1 cellular context compared by ENCODE assay signal in genomic region chr1:59556802-59557548, GRCh38.
TF ChIP-seq lines count a peak whose summit lies in the region.

No MANE protein-coding gene starts in this region.

TF ChIP-seq in IMR-90, 13 proteins besides CTCF, POLR2A, EP300 and RAD21 (continued from another document):
- TF ChIP-seq MAZ (IDR thresholded peaks at IDR 0.05; ENCODE audit: borderline replicate concordance, low read depth, low read length) (no peak), CHD1 (IDR thresholded peaks at IDR 0.05; ENCODE audit: low read depth, low read length) (no peak), USF2 (IDR thresholded peaks at IDR 0.05; ENCODE audit: low read depth, low read length) (no peak)
